In the genomic region with DNA sequence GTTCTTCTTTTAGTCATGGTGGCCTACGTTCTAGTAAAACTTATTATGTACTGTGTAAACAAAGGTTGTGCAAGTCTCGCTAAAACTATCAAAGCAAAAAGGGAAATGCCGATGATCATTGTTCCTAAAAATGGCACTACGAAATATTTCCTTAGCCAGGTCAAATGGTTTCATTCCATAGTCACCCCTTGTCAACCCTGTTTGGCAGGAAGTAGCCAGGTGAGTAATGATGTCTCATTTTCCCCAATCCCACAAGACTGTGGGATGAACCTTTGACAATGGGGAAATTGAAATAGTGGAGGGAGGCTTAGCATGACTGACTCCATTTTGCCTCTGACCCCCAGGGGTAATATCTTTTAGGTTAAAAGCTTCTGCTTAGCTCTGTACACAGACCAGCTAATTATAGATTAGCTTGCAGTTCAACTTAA, we compare ENCODE assay signal across 16 cellular contexts. TPM values are rescaled to one million over a fixed set of nuclear protein-coding genes. Genes with fewer than 3 reads are reported as not detected.
A peak's percentile ranks its signal among the peaks of the same experiment; 100 is the strongest.
DNase-seq lines count a peak whose midpoint lies in the region; TF ChIP-seq lines count a peak whose summit lies in the region.
"Had no signal": no experiment of that assay in that cellular context is flagged by ENCODE, and none has a peak within 500 bp of the region (broad histone marks: within the 10 kb centered on the region; RNA-seq: fewer than 3 reads in every experiment).

No MANE protein-coding gene starts in this region.

- CTCF ChIA-PET in Calu3 (lab: Charles Lee), result interaction anchor here (1.3 to 3.0 kb wide), 2 partner anchors 17 to 27 kb away, joined by 3 to 12 read pairs; no protein-coding TSS in a partner anchor

- H3K4me3 Mint-ChIP-seq in Calu3 (ENCODE audit: low read depth, unreplicated experiment), result peak overlapping the region; percentile 45
- no peak overlapping the region for H3K4me3 Mint-ChIP-seq in activated T-cell treated with anti-CD3 and anti-CD28 coated beads, Interleukin-2, amount 50 U/mL, for 24 hours
- H3K4me3 Mint-ChIP-seq: immature natural killer cell, nephron progenitor cell had no signal

- H3K9me3 Mint-ChIP-seq in Calu3 (ENCODE audit: low read depth, unreplicated experiment), result peaks cover 3% of the 10 kb centered on the region
- H3K9me3 Mint-ChIP-seq in activated T-cell treated with anti-CD3 and anti-CD28 coated beads, Interleukin-2, amount 50 U/mL, for 24 hours, result peaks cover 39% of the 10 kb centered on the region

- peaks cover 39% of the 10 kb centered on the region for H3K9me3 ChIP-seq in MG63

- no peaks in the 10 kb centered on the region for H3K27me3 Mint-ChIP-seq in Calu3 (ENCODE audit: unreplicated experiment)
- H3K27me3 Mint-ChIP-seq in activated T-cell treated with anti-CD3 and anti-CD28 coated beads, Interleukin-2, amount 50 U/mL, for 24 hours, result peaks cover 9% of the 10 kb centered on the region

- peaks cover 8% of the 10 kb centered on the region for H3K36me3 Mint-ChIP-seq in Calu3 (ENCODE audit: insufficient read depth, unreplicated experiment)
- peaks cover 2% of the 10 kb centered on the region for H3K36me3 Mint-ChIP-seq in activated T-cell treated with anti-CD3 and anti-CD28 coated beads, Interleukin-2, amount 50 U/mL, for 24 hours (ENCODE audit: low read depth)

- no peak overlapping the region for H3K4me3 ChIP-seq in MG63
- H3K4me3 ChIP-seq: BLaER1 treated with 17β-estradiol and CSF1 and Interleukin-3, amounts not matched to agents 10 nM and 100 nM; vagina had no signal

- intact Hi-C loops in Calu3 (cut with micrococcal nuclease; ENCODE audit: unreplicated experiment), result no loop called here

- TF ChIP-seq POLR2A in erythroblast (IDR thresholded peaks at IDR 0.05; ENCODE audit: low read length), result no peak

- H3K4me1 Mint-ChIP-seq in Calu3 (ENCODE audit: low read depth, unreplicated experiment), result no peaks in the 10 kb centered on the region
- H3K4me1 Mint-ChIP-seq in activated T-cell treated with anti-CD3 and anti-CD28 coated beads, Interleukin-2, amount 50 U/mL, for 24 hours (ENCODE audit: low read depth), result no peaks in the 10 kb centered on the region
- H3K4me1 Mint-ChIP-seq: immature natural killer cell had no signal

- peak overlapping the region; percentile 84 for H3K27ac Mint-ChIP-seq in Calu3 (ENCODE audit: unreplicated experiment)
- no peak overlapping the region for H3K27ac Mint-ChIP-seq in activated T-cell treated with anti-CD3 and anti-CD28 coated beads, Interleukin-2, amount 50 U/mL, for 24 hours
- H3K27ac Mint-ChIP-seq: immature natural killer cell, nephron progenitor cell had no signal

- BruUV-seq in Calu3 (replicated peaks; lab: Mats Ljungman, UMichigan), result no TSS peak

- DNase-seq in Calu3 (peak; percentile 73), MG63 (peak; percentile 14), astrocyte of the hippocampus (ENCODE audit: low read depth, low spot score) (peak; percentile 41), kidney glomerular epithelial cell (lab: John Stamatoyannopoulos, UW) (peak; percentile 84), NCI-H1105 (lab: John Stamatoyannopoulos, UW) (no peak), erythroblast (lab: John Stamatoyannopoulos, UW) (no peak), cerebellar nuclear complex (lab: John Stamatoyannopoulos, UW) (no peak)
- DNase-seq in activated T-cell treated with anti-CD3 and anti-CD28 coated beads, Interleukin-2, amount 50 U/mL, for 24 hours, result no peak
- DNase-seq: activated CD8-positive, alpha-beta memory T cell treated with anti-CD3 and anti-CD28 coated beads, Interleukin-2, amount 50 U/mL, for 4 hours; GDM1; immature natural killer cell; NCI-H187; nephron progenitor cell had no signal

- H3K27me3 ChIP-seq in MG63, result peaks cover 6% of the 10 kb centered on the region
- H3K27me3 ChIP-seq: BLaER1 treated with 17β-estradiol and CSF1 and Interleukin-3, amounts not matched to agents 10 nM and 100 nM; vagina had no signal

- no peak for TF ChIP-seq CTCF in Calu3 (IDR thresholded peaks at IDR 0.05; ENCODE audit: unreplicated experiment)

- H3K36me3 ChIP-seq in MG63, result no peaks in the 10 kb centered on the region
- H3K36me3 ChIP-seq: vagina had no signal

RNA-seq across cellular contexts. Expression of a gene that starts 5.6 kb away (rescaled TPM):
- not detected in 2 replicates for total RNA-seq in Calu3 (2022)
- total RNA-seq in MG63 (2014; rRNA removed; shearing (Covaris generic); ENCODE audit: low replicate concordance), result not detected in 2 replicates
- total RNA-seq: OCI-LY7, vagina had no signal

RNA-seq across cellular contexts. Expression of a gene that starts 19.9 kb away (rescaled TPM):
- total RNA-seq in Calu3 (2022), result 4.0 and 5.0 TPM in 2 replicates
- 11.1 and 11.2 TPM in 2 replicates for total RNA-seq in MG63 (2014; rRNA removed; shearing (Covaris generic); ENCODE audit: low replicate concordance)

RNA-seq across cellular contexts. Expression of a gene that starts 24.5 kb away (rescaled TPM):
- not detected in 2 replicates for total RNA-seq in Calu3 (2022)
- not detected in 2 replicates for total RNA-seq in MG63 (2014; rRNA removed; shearing (Covaris generic); ENCODE audit: low replicate concordance)
- total RNA-seq: OCI-LY7, vagina had no signal

RNA-seq across cellular contexts. Expression of a gene that starts 42.0 kb away (rescaled TPM):
- 3.5 and 5.6 TPM in 2 replicates for total RNA-seq in Calu3 (2022)
- not detected in 2 replicates for total RNA-seq in MG63 (2014; rRNA removed; shearing (Covaris generic); ENCODE audit: low replicate concordance)
- total RNA-seq: OCI-LY7, vagina had no signal

Comparison
In these comparisons a context has a peak if more than half of its experiments do, and no peak if none do; other contexts are left out.
1. DNase-seq: peak in Calu3 (single experiment), MG63 (single experiment), astrocyte of the hippocampus (single experiment) and kidney glomerular epithelial cell (single experiment); none in activated T-cell treated with anti-CD3 and anti-CD28 coated beads, Interleukin-2, amount 50 U/mL, for 24 hours (single experiment), NCI-H1105 (single experiment), erythroblast (0 of 2) and cerebellar nuclear complex (0 of 2).